Comparison of ENCODE assay signal across 1 cellular context in the genomic region with DNA sequence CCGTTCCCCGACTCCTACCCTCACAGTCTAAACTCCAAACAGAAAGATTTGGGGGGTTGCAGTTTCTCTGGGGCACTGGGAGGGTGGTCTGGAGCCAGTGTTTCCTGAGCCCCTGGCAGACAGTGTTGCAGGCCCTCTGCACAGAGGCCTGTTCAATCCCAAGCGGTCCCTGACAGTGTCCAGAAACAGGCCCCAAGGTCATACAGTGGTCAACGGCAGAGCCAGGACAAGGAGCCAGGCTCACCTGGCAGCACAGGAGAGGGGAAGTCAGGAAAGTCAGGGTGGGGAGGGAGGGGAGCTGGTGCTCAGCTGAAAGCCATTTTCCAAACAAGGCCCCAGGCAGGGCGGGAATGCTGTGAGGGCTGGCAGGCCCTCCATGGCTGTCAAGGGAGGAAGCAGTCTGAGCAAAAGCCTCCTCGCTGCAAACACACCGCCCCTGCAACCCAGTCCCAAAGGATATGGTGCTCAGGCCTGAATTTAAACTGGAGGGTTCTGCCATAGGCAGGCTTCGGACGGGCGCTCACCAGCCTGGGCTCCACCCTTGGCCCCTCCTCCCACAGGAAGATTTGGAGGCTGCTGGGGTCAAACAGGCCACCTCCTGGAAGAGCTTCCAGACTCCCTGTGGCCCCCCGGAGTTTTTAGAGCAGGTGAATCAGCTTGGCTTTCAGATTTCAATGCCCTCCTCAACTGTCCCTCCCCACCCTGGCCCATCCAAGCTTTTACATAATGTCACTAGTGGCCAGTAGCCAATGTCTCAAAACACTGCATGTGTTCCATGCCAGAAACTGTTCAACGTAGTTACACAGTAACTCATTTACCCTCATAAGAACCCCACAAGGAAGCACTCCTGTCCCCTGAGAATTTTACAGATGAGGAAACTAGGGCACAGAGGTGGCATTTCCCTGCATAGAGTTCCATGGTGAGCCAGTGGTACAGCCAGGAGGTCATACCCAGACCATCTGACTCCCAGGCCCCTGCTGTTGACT.
A peak's percentile ranks its signal among the peaks of the same experiment; 100 is the strongest.
TF ChIP-seq lines count a peak whose summit lies in the region.

No MANE protein-coding gene starts in this region.

TF ChIP-seq in SK-N-SH, 30 proteins besides CTCF, POLR2A, EP300 and RAD21 (continued from another document):
- TF ChIP-seq, protein P1, sequence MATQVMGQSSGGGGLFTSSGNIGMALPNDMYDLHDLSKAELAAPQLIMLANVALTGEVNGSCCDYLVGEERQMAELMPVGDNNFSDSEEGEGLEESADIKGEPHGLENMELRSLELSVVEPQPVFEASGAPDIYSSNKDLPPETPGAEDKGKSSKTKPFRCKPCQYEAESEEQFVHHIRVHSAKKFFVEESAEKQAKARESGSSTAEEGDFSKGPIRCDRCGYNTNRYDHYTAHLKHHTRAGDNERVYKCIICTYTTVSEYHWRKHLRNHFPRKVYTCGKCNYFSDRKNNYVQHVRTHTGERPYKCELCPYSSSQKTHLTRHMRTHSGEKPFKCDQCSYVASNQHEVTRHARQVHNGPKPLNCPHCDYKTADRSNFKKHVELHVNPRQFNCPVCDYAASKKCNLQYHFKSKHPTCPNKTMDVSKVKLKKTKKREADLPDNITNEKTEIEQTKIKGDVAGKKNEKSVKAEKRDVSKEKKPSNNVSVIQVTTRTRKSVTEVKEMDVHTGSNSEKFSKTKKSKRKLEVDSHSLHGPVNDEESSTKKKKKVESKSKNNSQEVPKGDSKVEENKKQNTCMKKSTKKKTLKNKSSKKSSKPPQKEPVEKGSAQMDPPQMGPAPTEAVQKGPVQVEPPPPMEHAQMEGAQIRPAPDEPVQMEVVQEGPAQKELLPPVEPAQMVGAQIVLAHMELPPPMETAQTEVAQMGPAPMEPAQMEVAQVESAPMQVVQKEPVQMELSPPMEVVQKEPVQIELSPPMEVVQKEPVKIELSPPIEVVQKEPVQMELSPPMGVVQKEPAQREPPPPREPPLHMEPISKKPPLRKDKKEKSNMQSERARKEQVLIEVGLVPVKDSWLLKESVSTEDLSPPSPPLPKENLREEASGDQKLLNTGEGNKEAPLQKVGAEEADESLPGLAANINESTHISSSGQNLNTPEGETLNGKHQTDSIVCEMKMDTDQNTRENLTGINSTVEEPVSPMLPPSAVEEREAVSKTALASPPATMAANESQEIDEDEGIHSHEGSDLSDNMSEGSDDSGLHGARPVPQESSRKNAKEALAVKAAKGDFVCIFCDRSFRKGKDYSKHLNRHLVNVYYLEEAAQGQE (IDR thresholded peaks at IDR 0.05; ENCODE audit: low read depth, low read length): no peak
- no peak for TF ChIP-seq MEF2A (IDR thresholded peaks at IDR 0.05; ENCODE audit: borderline replicate concordance, low read depth)
- TF ChIP-seq RCOR1 (IDR thresholded peaks at IDR 0.05; ENCODE audit: low read length): 0 out of 2 replicates have a peak, but pooled peaks have one; percentile 16
- peak; percentile 81 for TF ChIP-seq FOXJ3 (CRISPR knock-in tag; IDR thresholded peaks at IDR 0.05)
